Comparison of ENCODE assay signal across 8 cellular contexts in the genomic region with DNA sequence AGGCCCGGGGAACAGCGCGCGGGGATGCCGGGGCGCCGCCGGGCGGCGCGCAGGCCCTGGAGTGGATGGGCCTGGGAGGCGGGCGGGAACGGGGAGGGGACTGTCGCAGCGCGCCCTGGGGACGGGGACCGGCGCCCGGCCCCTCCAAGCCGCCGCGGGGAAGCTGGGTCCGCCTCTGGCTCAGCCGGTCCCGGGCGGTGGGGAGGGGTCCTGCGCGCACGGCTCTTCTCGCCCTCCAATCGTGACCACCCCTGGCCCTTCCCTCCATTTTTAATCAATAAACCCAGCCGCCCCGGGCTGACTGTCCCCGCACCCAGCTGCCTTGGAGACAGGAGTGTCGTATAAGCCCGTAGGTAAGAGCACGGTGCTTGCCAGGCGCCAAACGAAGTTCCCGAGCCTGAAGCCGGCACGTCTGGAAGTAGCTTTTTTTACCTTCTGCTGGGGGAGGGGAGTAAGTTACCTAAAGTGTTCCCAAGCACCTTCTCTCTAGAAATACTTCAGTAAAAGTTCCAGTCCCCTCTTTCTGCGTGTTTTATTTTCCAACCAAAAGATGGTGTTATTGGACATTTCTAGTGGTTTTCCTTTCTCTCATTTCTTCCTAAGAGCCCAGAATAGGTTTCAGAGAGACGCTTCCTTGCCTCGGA. TPM values are rescaled to one million over a fixed set of nuclear protein-coding genes. Genes with fewer than 3 reads are reported as not detected.
DNase-seq lines count a peak whose midpoint lies in the region; ATAC-seq and TF ChIP-seq lines count a peak whose summit lies in the region.

No MANE protein-coding gene starts in this region.

- POLR2A ChIA-PET in activated CD4-positive, alpha-beta memory T cell treated with anti-CD3 and anti-CD28 coated beads, Interleukin-2, amount 10 ng/mL, durations not matched to agents 7 days and 5 days (lab: Charles Lee), result interaction anchor here (1.0 to 3.5 kb wide), 14 partner anchors 25 to 236 kb away, joined by 3 to 41 read pairs (median 6); a partner anchor contains a TSS

- peaks cover 38% of the 10 kb centered on the region for H3K4me1 Mint-ChIP-seq in activated CD4-positive, alpha-beta memory T cell treated with anti-CD3 and anti-CD28 coated beads, Interleukin-2, amount 10 ng/mL, durations not matched to agents 7 days and 5 days
- H3K4me1 Mint-ChIP-seq in stimulated activated naive CD8-positive, alpha-beta T cell treated with anti-CD3 and anti-CD28 coated beads, Interleukin-15, Interleukin-2, amounts not matched to agents 100 ng/mL and 50 ng/mL, for 24 hours (ENCODE audit: low read depth), result peaks cover 48% of the 10 kb centered on the region

- peak overlapping the region; percentile 80 for H3K27ac Mint-ChIP-seq in activated CD4-positive, alpha-beta memory T cell treated with anti-CD3 and anti-CD28 coated beads, Interleukin-2, amount 10 ng/mL, durations not matched to agents 7 days and 5 days
- H3K27ac Mint-ChIP-seq in stimulated activated naive CD8-positive, alpha-beta T cell treated with anti-CD3 and anti-CD28 coated beads, Interleukin-15, Interleukin-2, amounts not matched to agents 100 ng/mL and 50 ng/mL, for 24 hours, result peak overlapping the region; percentile 81

- peak overlapping the region; percentile 71 for H3K27ac ChIP-seq in muscle layer of colon (ENCODE audit: low read depth, low read length)

- H3K9ac ChIP-seq in muscle layer of colon (ENCODE audit: low read length), result peak overlapping the region; percentile 49

- H3K27me3 ChIP-seq in muscle layer of colon (ENCODE audit: control insufficient read depth in 1 of 2, insufficient read depth in 2 of 2, low read length in 2 of 2), result no peaks in the 10 kb centered on the region

- H3K9me3 ChIP-seq in muscle layer of colon (ENCODE audit: low read length), result no peaks in the 10 kb centered on the region

- no peaks in the 10 kb centered on the region for H3K27me3 Mint-ChIP-seq in activated CD4-positive, alpha-beta memory T cell treated with anti-CD3 and anti-CD28 coated beads, Interleukin-2, amount 10 ng/mL, durations not matched to agents 7 days and 5 days
- H3K27me3 Mint-ChIP-seq in stimulated activated naive CD8-positive, alpha-beta T cell treated with anti-CD3 and anti-CD28 coated beads, Interleukin-15, Interleukin-2, amounts not matched to agents 100 ng/mL and 50 ng/mL, for 24 hours, result no peaks in the 10 kb centered on the region

- H3K4me1 ChIP-seq in muscle layer of colon (ENCODE audit: insufficient read depth, low read length), result peaks cover 29% of the 10 kb centered on the region

- no peaks in the 10 kb centered on the region for H3K36me3 ChIP-seq in muscle layer of colon (ENCODE audit: insufficient read depth, low read length)

- peak; percentile 30 for ATAC-seq in HG02981 (IDR thresholded peaks at IDR 0.05; ENCODE audit: unreplicated experiment)

- peak overlapping the region; percentile 80 for H3K4me3 Mint-ChIP-seq in activated CD4-positive, alpha-beta memory T cell treated with anti-CD3 and anti-CD28 coated beads, Interleukin-2, amount 10 ng/mL, durations not matched to agents 7 days and 5 days
- H3K4me3 Mint-ChIP-seq in stimulated activated naive CD8-positive, alpha-beta T cell treated with anti-CD3 and anti-CD28 coated beads, Interleukin-15, Interleukin-2, amounts not matched to agents 100 ng/mL and 50 ng/mL, for 24 hours, result peak overlapping the region; percentile 86

- DNase-seq in SKM-1 treated with dmso at 0.1 percent for 144 hours (lab: John Stamatoyannopoulos, UW; ENCODE audit: unreplicated experiment) (peak; percentile 25), SKM-1 (lab: John Stamatoyannopoulos, UW; ENCODE audit: unreplicated experiment) (no peak), NCI-H2171 (lab: John Stamatoyannopoulos, UW) (peak; percentile 68), epithelial cell of proximal tubule (ENCODE audit: low read depth) (no peak)
- DNase-seq in activated CD4-positive, alpha-beta memory T cell treated with anti-CD3 and anti-CD28 coated beads, Interleukin-2, amount 10 ng/mL, durations not matched to agents 7 days and 5 days, result peak; percentile 59

- H3K9me3 Mint-ChIP-seq in activated CD4-positive, alpha-beta memory T cell treated with anti-CD3 and anti-CD28 coated beads, Interleukin-2, amount 10 ng/mL, durations not matched to agents 7 days and 5 days, result no peaks in the 10 kb centered on the region
- H3K9me3 Mint-ChIP-seq in stimulated activated naive CD8-positive, alpha-beta T cell treated with anti-CD3 and anti-CD28 coated beads, Interleukin-15, Interleukin-2, amounts not matched to agents 100 ng/mL and 50 ng/mL, for 24 hours, result no peaks in the 10 kb centered on the region

- H3K4me3 ChIP-seq in epithelial cell of proximal tubule (ENCODE audit: low read depth, low read length), result peak overlapping the region; percentile 71
- H3K4me3 ChIP-seq in muscle layer of colon (ENCODE audit: low read depth in 1 of 2, low read length in 2 of 2), result peak overlapping the region; percentile 45 to 77

- H3K36me3 Mint-ChIP-seq in activated CD4-positive, alpha-beta memory T cell treated with anti-CD3 and anti-CD28 coated beads, Interleukin-2, amount 10 ng/mL, durations not matched to agents 7 days and 5 days (ENCODE audit: low read depth), result peaks cover 14% of the 10 kb centered on the region
- H3K36me3 Mint-ChIP-seq in stimulated activated naive CD8-positive, alpha-beta T cell treated with anti-CD3 and anti-CD28 coated beads, Interleukin-15, Interleukin-2, amounts not matched to agents 100 ng/mL and 50 ng/mL, for 24 hours (ENCODE audit: low read depth), result peaks cover 15% of the 10 kb centered on the region

- CTCF ChIA-PET in activated CD4-positive, alpha-beta memory T cell treated with anti-CD3 and anti-CD28 coated beads, Interleukin-2, amount 10 ng/mL, durations not matched to agents 7 days and 5 days (lab: Charles Lee), result no interaction called here

- TF ChIP-seq CTCF in epithelial cell of proximal tubule (conservative IDR thresholded peaks at IDR 0.05; ENCODE audit: low read depth, low read length), result no peak

RNA-seq across cellular contexts. Expression of a gene that starts 0.8 kb away (rescaled TPM):
- 10 to 100 TPM; 18.0 to 20.0 TPM for total RNA-seq in activated CD4-positive, alpha-beta memory T cell treated with anti-CD3 and anti-CD28 coated beads, Interleukin-2, amount 10 ng/mL, durations not matched to agents 7 days and 5 days
- total RNA-seq in epithelial cell of proximal tubule, result 6.5 and 8.9 TPM in 2 replicates

RNA-seq across cellular contexts. Expression of a gene that starts 55.8 kb away (rescaled TPM):
- 10 to 100 TPM; 38.9 to 39.0 TPM for total RNA-seq in activated CD4-positive, alpha-beta memory T cell treated with anti-CD3 and anti-CD28 coated beads, Interleukin-2, amount 10 ng/mL, durations not matched to agents 7 days and 5 days
- 16.3 and 23.3 TPM in 2 replicates for total RNA-seq in epithelial cell of proximal tubule

Comparison
In these comparisons a context has a peak if more than half of its experiments do, and no peak if none do; other contexts are left out.
1. DNase-seq: peak in SKM-1 treated with dmso at 0.1 percent for 144 hours (single experiment), NCI-H2171 (single experiment) and activated CD4-positive, alpha-beta memory T cell treated with anti-CD3 and anti-CD28 coated beads, Interleukin-2, amount 10 ng/mL, durations not matched to agents 7 days and 5 days (single experiment); none in SKM-1 (single experiment) and epithelial cell of proximal tubule (single experiment).